15 cellular contexts compared by ENCODE assay signal in genomic region chr20:14235355-14235754, GRCh38.
DNase-seq lines count a peak whose midpoint lies in the region; ATAC-seq, FAIRE-seq and TF ChIP-seq lines count a peak whose summit lies in the region.
"Had no signal": no experiment of that assay in that cellular context is flagged by ENCODE, and none has a peak within 500 bp of the region (broad histone marks: within the 10 kb centered on the region; RNA-seq: fewer than 3 reads in every experiment).

No MANE protein-coding gene starts in this region.

- H3K4me2 ChIP-seq in A549 (peak overlapping the region; percentile 58), hepatocyte (no peak overlapping the region)

- H3K4me1 ChIP-seq in A549 (peaks cover 21% of the 10 kb centered on the region), hepatocyte (ENCODE audit: insufficient read depth) (no peaks in the 10 kb centered on the region)
- H3K4me1 ChIP-seq: right atrium auricular region had no signal

- no peaks in the 10 kb centered on the region for H3K9me2 ChIP-seq in hepatocyte (replicated peaks; ENCODE audit: insufficient read depth)

- H3K27me3 ChIP-seq in hepatocyte: no peaks in the 10 kb centered on the region
- H3K27me3 ChIP-seq: right atrium auricular region had no signal

- H3K9me3 ChIP-seq in A549 (no peaks in the 10 kb centered on the region), hepatocyte (ENCODE audit: low read depth) (no peaks in the 10 kb centered on the region)
- H3K9me3 ChIP-seq: mucosa of descending colon, right atrium auricular region had no signal

- H4K20me1 ChIP-seq in hepatocyte (ENCODE audit: insufficient read depth, poor library complexity, severe bottlenecking): no peaks in the 10 kb centered on the region

- TF ChIP-seq CTCF in A549 (IDR thresholded peaks at IDR 0.05): no peak
- no peak for TF ChIP-seq CTCF in hepatocyte (IDR thresholded peaks at IDR 0.05; ENCODE audit: poor library complexity)

- H3K4me3 ChIP-seq in A549: no peak overlapping the region
- no peak overlapping the region for H3K4me3 ChIP-seq in hepatocyte
- H3K4me3 ChIP-seq: mucosa of descending colon, right atrium auricular region had no signal

- H2AFZ ChIP-seq in hepatocyte: no peak overlapping the region

- H3K79me2 ChIP-seq in hepatocyte: no peaks in the 10 kb centered on the region

- no peak for TF ChIP-seq EP300 in A549 (IDR thresholded peaks at IDR 0.05)

- H3K27ac ChIP-seq in A549: peak overlapping the region in 1 of 2 experiments; percentile 8; a peak in 1 of 6 replicates
- no peak overlapping the region for H3K27ac ChIP-seq in hepatocyte
- H3K27ac ChIP-seq: right atrium auricular region had no signal

- POLR2A ChIA-PET in A549 (lab: Yijun Ruan, JAX): interaction anchor here (1.6 kb wide), 1 partner anchor 9 kb away, joined by 6 read pairs; no protein-coding TSS in a partner anchor

- 14% methylated on average over 2 of the region's 2 CpGs for WGBS in A549 (ENCODE audit: missing lambda C conversion rate)
- WGBS in hepatocyte (ENCODE audit: low lambda C conversion rate, missing lambda C conversion rate): 63% methylated on average over 2 of the region's 2 CpGs

- ATAC-seq in A549: peak; percentile 86 to 93
- no peak for ATAC-seq in HG02938 (IDR thresholded peaks at IDR 0.05; ENCODE audit: unreplicated experiment)
- ATAC-seq in GM19035 (IDR thresholded peaks at IDR 0.05; ENCODE audit: unreplicated experiment): no peak
- ATAC-seq: mucosa of descending colon had no signal

- peak; percentile 18 for FAIRE-seq in A549 (lab: Jason Lieb, UNC)
- FAIRE-seq: G401.6 had no signal

- peak in 1 of 2 experiments; percentile 43 for DNase-seq in A549 (ENCODE audit: low read depth in 1 of 2, low spot score in 1 of 2)
- peak; percentile 49 for DNase-seq in HS-5 (ENCODE audit: low read depth)
- peak; percentile 35 for DNase-seq in amniotic stem cell (lab: John Stamatoyannopoulos, UW)
- peak; percentile 9 for DNase-seq in hepatocyte (ENCODE audit: low spot score)
- DNase-seq in NCI-H82 (lab: John Stamatoyannopoulos, UW): no peak
- DNase-seq in ecto neural progenitor cell (ENCODE audit: low spot score): no peak
- DNase-seq: activated CD4-positive, alpha-beta memory T cell treated with anti-CD3 and anti-CD28 coated beads for 36 hours; activated gamma-delta T cell treated with Interleukin-2 at 50 U/mL for 16 hours; cortex of kidney; mucosa of descending colon; NCI-H146 had no signal

- CTCF ChIA-PET in A549 (lab: Yijun Ruan, JAX): interaction anchor here (0.6 to 1.6 kb wide), 3 partner anchors 10 to 133 kb away, joined by 3 read pairs; no protein-coding TSS in a partner anchor

- no peak for TF ChIP-seq RAD21 in A549 (conservative IDR thresholded peaks at IDR 0.05 in 1 of 2, IDR thresholded peaks at IDR 0.05 in 1 of 2)

- H3K36me3 ChIP-seq in hepatocyte (replicated peaks; ENCODE audit: insufficient read depth, low read depth): no peaks in the 10 kb centered on the region
- H3K36me3 ChIP-seq: right atrium auricular region had no signal

- no peak for TF ChIP-seq POLR2A in A549 (IDR thresholded peaks at IDR 0.05; ENCODE audit: low read length)

TF ChIP-seq in A549, 52 proteins besides CTCF, POLR2A, EP300 and RAD21:
- TF ChIP-seq CBX8 (IDR thresholded peaks at IDR 0.05) (no peak), NR3C1 (IDR thresholded peaks at IDR 0.05) (no peak), CEBPB (IDR thresholded peaks at IDR 0.05) (peak; percentile 13 to 60; a peak in 2 of 4 replicates), FOSL2 (IDR thresholded peaks at IDR 0.05) (0 out of 2 replicates have a peak, but pooled peaks have one; percentile 37), FOSL2 (CRISPR knock-in tag; IDR thresholded peaks at IDR 0.05) (peak; percentile 61), ZFP36 (IDR thresholded peaks at IDR 0.05; ENCODE audit: borderline replicate concordance, partially characterized antibody) (no peak), HOXB13 (CRISPR knock-in tag; IDR thresholded peaks at IDR 0.05; ENCODE audit: low read depth) (0 out of 2 replicates have a peak, but pooled peaks have one; percentile 30), HOXB5 (CRISPR knock-in tag; IDR thresholded peaks at IDR 0.05) (no peak), CBX2 (IDR thresholded peaks at IDR 0.05; ENCODE audit: borderline replicate concordance, low read depth) (no peak)
TF ChIP-seq in A549: peak in this region for 3.

Comparison
In these comparisons a context has a peak if more than half of its experiments do, and no peak if none do; other contexts are left out.
1. ATAC-seq: peak in A549 (2 of 2); none in HG02938 (single experiment) and GM19035 (single experiment).
2. DNase-seq: peak in HS-5 (single experiment), amniotic stem cell (single experiment) and hepatocyte (single experiment); none in NCI-H82 (single experiment) and ecto neural progenitor cell (single experiment).